Comparison of ENCODE assay signal across 13 cellular contexts in the genomic region with DNA sequence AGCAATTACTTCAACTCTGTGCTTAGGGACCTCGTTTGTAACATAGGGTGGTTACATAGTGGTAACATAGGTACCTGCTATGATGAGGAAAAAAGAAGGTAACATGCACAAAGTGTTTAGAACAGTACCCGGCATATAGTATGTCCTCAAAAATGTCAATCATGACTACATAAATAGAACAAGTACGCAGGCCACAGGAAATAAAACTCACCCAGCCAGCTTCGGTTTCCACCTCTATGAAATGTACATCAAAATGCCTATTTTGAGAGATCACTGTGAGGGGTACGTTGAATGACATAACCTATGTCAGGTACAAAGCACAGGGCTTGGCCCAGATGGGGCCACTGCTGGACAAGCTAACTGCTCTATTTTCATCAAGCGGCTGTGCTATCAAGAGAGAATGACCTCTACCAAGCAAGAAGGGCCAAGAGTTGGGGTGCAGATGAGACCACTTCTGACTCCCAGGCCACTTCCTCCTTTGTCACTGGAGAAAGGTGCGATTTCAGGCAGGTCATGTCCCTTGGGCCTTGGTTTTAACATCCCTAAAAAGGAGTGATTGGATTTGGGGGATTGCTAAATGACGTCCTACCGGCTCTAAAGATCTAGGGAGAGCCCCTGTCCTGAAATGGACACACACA. TPM values are rescaled to one million over a fixed set of nuclear protein-coding genes. Genes with fewer than 3 reads are reported as not detected.
DNase-seq lines count a peak whose midpoint lies in the region; ATAC-seq, FAIRE-seq and TF ChIP-seq lines count a peak whose summit lies in the region.
"Had no signal": no experiment of that assay in that cellular context is flagged by ENCODE, and none has a peak within 500 bp of the region (broad histone marks: within the 10 kb centered on the region; RNA-seq: fewer than 3 reads in every experiment).

No MANE protein-coding gene starts in this region.

- no peaks in the 10 kb centered on the region for H3K79me2 ChIP-seq in H1 (ENCODE audit: control insufficient read depth in 1 of 2, insufficient read depth in 2 of 2, low read length in 2 of 2)
- H3K79me2 ChIP-seq in GM23248 (ENCODE audit: insufficient read depth): no peaks in the 10 kb centered on the region

- no peak overlapping the region for H3K14ac ChIP-seq in H1 (ENCODE audit: insufficient read length)

- TF ChIP-seq RAD21 in H1 (IDR thresholded peaks at IDR 0.05 in 1 of 2, conservative IDR thresholded peaks at IDR 0.05 in 1 of 2; ENCODE audit: low read depth in 2 of 2, low read length in 2 of 2): no peak

- WGBS in H1 (ENCODE audit: extremely low coverage in 1 of 2, insufficient coverage in 1 of 2, insufficient read length in 1 of 2, insufficient replicate concordance in 2 of 2, low coverage in 1 of 2, low lambda C conversion rate in 2 of 2, missing lambda C conversion rate in 1 of 2), 2 experiments: 88% methylated on average over 9 of the region's 9 CpGs; no CpG with 5 or more reads in 1 of the 2 experiments
- WGBS in GM23248 (ENCODE audit: low coverage in 1 of 2, low lambda C conversion rate in 2 of 2, missing lambda C conversion rate in 2 of 2), 2 experiments: 93 to 96% methylated on average over 9 of the region's 9 CpGs

- no peak for FAIRE-seq in H1 (lab: Jason Lieb, UNC)
- FAIRE-seq: HepG2 had no signal

- peak overlapping the region; percentile 15; the same call in 1 of the 2 replicates for H3K18ac ChIP-seq in H1 (ENCODE audit: extremely low read depth, low read length)

- H2AFZ ChIP-seq in H1 (ENCODE audit: low read length): no peak overlapping the region
- no peak overlapping the region for H2AFZ ChIP-seq in GM23248

- H3K27ac ChIP-seq in H1 (ENCODE audit: low read depth, low read length): no peak overlapping the region
- no peak overlapping the region for H3K27ac ChIP-seq in GM23248
- H3K27ac ChIP-seq: neutrophil, suprapubic skin had no signal

- no peak overlapping the region for H2AK5ac ChIP-seq in H1 (ENCODE audit: low read depth, low read length)

- H2BK5ac ChIP-seq in H1 (ENCODE audit: low read depth, low read length): 0 out of 2 replicates have a peak overlapping the region, but pooled peaks have one; percentile 22

- no peaks in the 10 kb centered on the region for H3K36me3 ChIP-seq in H1 (ENCODE audit: control insufficient read depth in 2 of 4, insufficient read depth in 4 of 4, low read length in 3 of 4)
- H3K36me3 ChIP-seq in GM23248 (ENCODE audit: low read depth): no peaks in the 10 kb centered on the region
- H3K36me3 ChIP-seq: neutrophil, suprapubic skin had no signal

- H3F3A ChIP-seq in GM23248 (ENCODE audit: insufficient read depth): no peaks in the 10 kb centered on the region

- CTCF ChIA-PET in H1 (lab: Charles Lee; ENCODE audit: partially characterized antibody): interaction anchor here (1.7 to 1.9 kb wide), 2 partner anchors 41 to 98 kb away, joined by 3 to 4 read pairs; no protein-coding TSS in a partner anchor

- TF ChIP-seq EP300 in H1 (IDR thresholded peaks at IDR 0.05; ENCODE audit: borderline replicate concordance in 1 of 2, low read depth in 2 of 2, low read length in 2 of 2): no peak

- no peak for DNase-seq in H1 (ENCODE audit: low read depth in 1 of 2, low spot score in 2 of 2)
- DNase-seq in GM23248: no peak
- DNase-seq in NCI-H1930 (lab: John Stamatoyannopoulos, UW): no peak
- no peak for DNase-seq in dedifferentiated amniotic fluid mesenchymal stem cell (ENCODE audit: extremely low spot score)
- no peak for DNase-seq in OCI-M2 (lab: John Stamatoyannopoulos, UW; ENCODE audit: unreplicated experiment)
- DNase-seq: caudate nucleus, SHP77 had no signal

- no peaks in the 10 kb centered on the region; the same call in 1 of the 2 replicates for H3K79me1 ChIP-seq in H1 (ENCODE audit: low read depth, low read length)

- no peak for TF ChIP-seq CTCF in H1 (IDR thresholded peaks at IDR 0.05; ENCODE audit: control extremely low read depth in 1 of 3, insufficient read depth in 1 of 3, low read depth in 1 of 3, low read length in 3 of 3)

- H2BK120ac ChIP-seq in H1 (replicated peaks; ENCODE audit: low read depth, low read length): no peak overlapping the region

- no peak overlapping the region for H4K5ac ChIP-seq in H1 (ENCODE audit: insufficient read length, low read depth, low read length)

- H3K23me2 ChIP-seq in H1 (ENCODE audit: low read depth, low read length): 0 out of 2 replicates have a peak, but pooled peaks cover 3% of the 10 kb centered on the region

- peaks cover 7 to 26% (median 15%) of the 10 kb centered on the region in 4 experiments for H3K4me1 ChIP-seq in H1 (replicated peaks in 1 of 4; ENCODE audit: control insufficient read depth in 3 of 4, insufficient read depth in 4 of 4, low read length in 3 of 4)
- H3K4me1 ChIP-seq in GM23248 (ENCODE audit: insufficient read depth): no peaks in the 10 kb centered on the region

- H2BK12ac ChIP-seq in H1 (ENCODE audit: low read depth, low read length): no peak overlapping the region; the same call in 1 of the 2 replicates

- in situ Hi-C loops in GM23248 (cut with MboI): loop anchor here (10.0 kb wide), 1 partner anchor 265 kb away; no protein-coding TSS in a partner anchor

- H3K56ac ChIP-seq in H1 (replicated peaks; ENCODE audit: insufficient read length, low read depth, low read length): no peak overlapping the region

- no peak overlapping the region for H3K9ac ChIP-seq in H1 (replicated peaks in 1 of 4; ENCODE audit: extremely low read depth in 1 of 4, low read depth in 3 of 4, low read length in 3 of 4)
- no peak overlapping the region for H3K9ac ChIP-seq in GM23248

- H2BK20ac ChIP-seq in H1 (ENCODE audit: low read length): no peak overlapping the region; the same call in 1 of the 2 replicates

- peak overlapping the region; percentile 9 for H4K91ac ChIP-seq in H1 (replicated peaks; ENCODE audit: insufficient read length, low read length)

- POLR2A ChIA-PET in H1 (lab: Charles Lee; ENCODE audit: partially characterized antibody): no interaction called here

- no peak overlapping the region for H3K4ac ChIP-seq in H1 (replicated peaks; ENCODE audit: insufficient read length, low read depth, low read length)

- H3K4me2 ChIP-seq in H1 (ENCODE audit: insufficient read depth in 1 of 2, low read depth in 2 of 2, low read length in 2 of 2) (peak overlapping the region in 1 of 2 experiments; percentile 45; a peak in 2 of 4 replicates), GM23248 (ENCODE audit: unreplicated experiment) (no peak overlapping the region)

- no peak overlapping the region for H4K8ac ChIP-seq in H1 (ENCODE audit: extremely low read depth, insufficient read depth, low read length)

- ATAC-seq in GM18505 (IDR thresholded peaks at IDR 0.05; ENCODE audit: unreplicated experiment) (peak; percentile 41), GM21381 (IDR thresholded peaks at IDR 0.05; ENCODE audit: unreplicated experiment) (peak; percentile 61), HG03097 (IDR thresholded peaks at IDR 0.05; ENCODE audit: low FRiP score, unreplicated experiment) (peak; percentile 47)

- no peaks in the 10 kb centered on the region for H3K9me2 ChIP-seq in GM23248 (ENCODE audit: insufficient read depth)

- H3K9me3 ChIP-seq in H1 (ENCODE audit: insufficient read depth in 2 of 2, low read depth in 1 of 2, low read length in 1 of 2): no peaks in the 10 kb centered on the region
- H3K9me3 ChIP-seq in GM23248 (ENCODE audit: low read depth): no peaks in the 10 kb centered on the region
- H3K9me3 ChIP-seq: neutrophil, suprapubic skin had no signal

- H2BK15ac ChIP-seq in H1 (ENCODE audit: low read length): no peak overlapping the region

- H3K27me3 ChIP-seq in H1 (replicated peaks in 1 of 4; ENCODE audit: control insufficient read depth in 3 of 4, extremely low read depth in 1 of 4, insufficient read depth in 3 of 4, low read length in 3 of 4) (no peaks in the 10 kb centered on the region), GM23248 (replicated peaks; ENCODE audit: insufficient read depth) (no peaks in the 10 kb centered on the region)
- H3K27me3 ChIP-seq: neutrophil, suprapubic skin had no signal

- no peak overlapping the region for H3K4me3 ChIP-seq in H1 (ENCODE audit: extremely low read depth in 1 of 4, insufficient read depth in 2 of 4, low read depth in 3 of 4, low read length in 4 of 4)
- H3K4me3 ChIP-seq in GM23248: no peak overlapping the region
- H3K4me3 ChIP-seq: suprapubic skin had no signal

- no peaks in the 10 kb centered on the region for H4K20me1 ChIP-seq in H1 (replicated peaks in 1 of 2; ENCODE audit: control insufficient read depth in 1 of 2, insufficient read depth in 2 of 2, low read length in 2 of 2)
- H4K20me1 ChIP-seq in GM23248 (ENCODE audit: insufficient read depth): no peaks in the 10 kb centered on the region

- no peak for TF ChIP-seq POLR2A in GM18505 (IDR thresholded peaks at IDR 0.05; ENCODE audit: borderline replicate concordance, extremely low read depth, insufficient read depth, insufficient read length)
- TF ChIP-seq POLR2A in H1 (IDR thresholded peaks at IDR 0.05; ENCODE audit: control extremely low read depth in 1 of 2, low read depth in 2 of 2, low read length in 2 of 2): no peak

- H3K23ac ChIP-seq in H1 (ENCODE audit: insufficient read length): no peak overlapping the region

TF ChIP-seq in H1, 55 proteins besides CTCF, POLR2A, EP300 and RAD21 (continues in another document):
- TF ChIP-seq CHD1 (IDR thresholded peaks at IDR 0.05; ENCODE audit: low read depth, low read length): no peak
- TF ChIP-seq SP1 (IDR thresholded peaks at IDR 0.05; ENCODE audit: low read depth, low read length): no peak
- no peak for TF ChIP-seq SUZ12 (IDR thresholded peaks at IDR 0.05; ENCODE audit: low read length)
- no peak for TF ChIP-seq JUND (IDR thresholded peaks at IDR 0.05; ENCODE audit: low read length)
- no peak for TF ChIP-seq SAP30 (IDR thresholded peaks at IDR 0.05; ENCODE audit: insufficient read depth, insufficient replicate concordance, low read length)
- TF ChIP-seq EZH2 (IDR thresholded peaks at IDR 0.05; ENCODE audit: low read depth, low read length, severe bottlenecking): no peak

RNA-seq across cellular contexts. Expression of gene WSB1, which starts 45.4 kb away (rescaled TPM):
- 101 and 113 TPM in 2 replicates for total RNA-seq in H1 (2021; fragmentation: NEBNext Ultra II Directional; extraction: Animal tissue kit (Norgen Biotek cat#: 25700))
- polyA plus RNA-seq in H1 (2011; rRNA removed) (140 and 261 TPM in 2 replicates), GM23248 (2016; fragmentation: Nextera tagmentation; extraction: Ambion mirVana) (116 and 135 TPM in 2 replicates)
- polyA plus RNA-seq in H1 (2011; cell fraction: cytosol; rRNA removed): 182 TPM
- polyA plus RNA-seq in H1 (2011; cell fraction: nucleus; rRNA removed): 463 TPM
- 96.0 to 127 TPM (median 113 TPM) in 4 replicates for polyA plus RNA-seq in H1 (2012, experiment 1 of 2)
- 29.4 TPM for polyA plus RNA-seq in H1 (2012, experiment 2 of 2)
- 74.6 TPM for polyA plus RNA-seq in H1 (2013, experiment 1 of 2)
- 66.1 TPM for polyA plus RNA-seq in H1 (2013, experiment 2 of 2)
- 59.7 and 102 TPM in 2 replicates for polyA minus RNA-seq in H1 (2011; rRNA and poly(A)+ RNA removed)
- 76.1 TPM for polyA minus RNA-seq in H1 (2011; cell fraction: cytosol; rRNA and poly(A)+ RNA removed)
- 120 TPM for polyA minus RNA-seq in H1 (2011; cell fraction: nucleus; rRNA and poly(A)+ RNA removed)
- 127 and 155 TPM in 2 replicates for total RNA-seq in GM23248 (2014; rRNA removed; shearing (Covaris generic))
